Comparison of ENCODE assay signal across 8 cellular contexts in the genomic region with DNA sequence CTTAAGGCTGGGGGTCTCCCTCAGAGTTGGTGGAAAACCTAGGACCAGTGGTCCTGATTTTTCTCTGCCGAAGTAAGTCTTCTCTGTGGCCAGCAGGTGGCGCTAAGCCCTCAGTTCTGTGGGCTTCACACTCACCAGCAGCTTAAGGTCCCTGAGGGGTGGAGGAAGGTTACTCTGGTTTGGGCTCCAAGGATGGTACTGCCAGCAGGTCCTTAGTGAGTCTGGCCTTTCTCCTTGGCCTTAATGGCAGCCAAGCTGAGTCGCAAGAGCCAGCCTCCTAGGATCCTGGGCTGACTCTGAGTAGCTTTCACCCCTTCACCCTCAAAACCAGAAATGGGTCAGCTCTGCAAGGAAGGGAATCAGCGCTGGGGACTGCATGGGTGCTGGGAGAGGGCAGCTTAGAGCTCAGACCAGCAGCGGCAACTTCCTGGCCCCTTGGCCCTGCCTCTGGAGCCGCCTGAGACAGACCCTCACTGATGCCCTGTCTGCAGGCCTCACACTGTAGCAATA. TPM values are rescaled to one million over a fixed set of nuclear protein-coding genes. Genes with fewer than 3 reads are reported as not detected.
DNase-seq lines count a peak whose midpoint lies in the region; ATAC-seq and TF ChIP-seq lines count a peak whose summit lies in the region.

No MANE protein-coding gene starts in this region.

- CTCF ChIA-PET in GM10248 (lab: Yijun Ruan, JAX), result interaction anchor here (0.8 to 14.8 kb wide), 42 partner anchors 9 to 606 kb away, joined by 3 to 220 read pairs (median 5); partner anchors contain the start of gene ABCC8

- peak; percentile 60 for DNase-seq in GM10248 (ENCODE audit: extremely low spot score)
- DNase-seq in NCI-H510A (lab: John Stamatoyannopoulos, UW), result peak; percentile 64
- peak; percentile 76 for DNase-seq in activated CD4-positive, alpha-beta T cell treated with anti-CD3 and anti-CD28 coated beads, Interleukin-2, amount 50 U/mL, for 1 hour
- DNase-seq in dermis blood vessel endothelial cell, result peak; percentile 93
- DNase-seq in lung (ENCODE audit: low spot score), result peak; percentile 76
- peak; percentile 53 for DNase-seq in stimulated activated CD8-positive, alpha-beta memory T cell treated with anti-CD3 and anti-CD28 coated beads, Interleukin-12 subunit alpha, Interleukin-12 subunit beta, amount 100 ng/mL, for 4 hours (ENCODE audit: low read depth)

- no peak overlapping the region for H3K4me3 ChIP-seq in lung

- ATAC-seq in HG03103 (IDR thresholded peaks at IDR 0.05; ENCODE audit: low read depth, unreplicated experiment) (peak; percentile 44), lung (ENCODE audit: insufficient read depth, low FRiP score) (no peak), HG03521 (IDR thresholded peaks at IDR 0.05; ENCODE audit: unreplicated experiment) (no peak)

- peaks cover 0 to 3% of the 10 kb centered on the region in 2 donors for H3K36me3 ChIP-seq in lung (ENCODE audit: control insufficient read depth in 2 of 2, insufficient read depth in 2 of 2, low read length in 2 of 2)

- no peaks in the 10 kb centered on the region for H3K9me3 ChIP-seq in lung (ENCODE audit: control insufficient read depth in 2 of 2, insufficient read depth in 1 of 2, low read length in 1 of 2)

- no peak overlapping the region for H3K27ac ChIP-seq in lung (ENCODE audit: low read depth in 1 of 2, low read length in 1 of 2)

- peaks cover 0 to 12% of the 10 kb centered on the region in 2 donors for H3K4me1 ChIP-seq in lung (ENCODE audit: control insufficient read depth in 2 of 2, insufficient read depth in 2 of 2, low read length in 2 of 2)

- H3K27me3 ChIP-seq in lung (ENCODE audit: control insufficient read depth, insufficient read depth), result no peaks in the 10 kb centered on the region

- TF ChIP-seq CTCF in GM10248 (IDR thresholded peaks at IDR 0.05; ENCODE audit: control extremely low read depth, extremely low read depth, low read depth, missing control alignments) (peak; percentile 92), lung (IDR thresholded peaks at IDR 0.05; ENCODE audit: control extremely low read depth, extremely low read depth) (peak; percentile 85)

- 49 to 55% methylated on average over 6 of the region's 6 CpGs for WGBS in lung, 2 donors

- POLR2A ChIA-PET in GM10248 (lab: Yijun Ruan, JAX), result no interaction called here

RNA-seq across cellular contexts. Expression of gene KCNJ11, which starts 4.4 kb away (rescaled TPM):
- 0.65 and 3.6 TPM in 2 replicates for total RNA-seq in dermis blood vessel endothelial cell
- 1 to 10 TPM; 2.3 to 4.5 TPM for total RNA-seq in lung
- 1 to 10 TPM; 2.5 to 3.1 TPM for polyA plus RNA-seq in lung

RNA-seq across cellular contexts. Expression of gene NCR3LG1, which starts 32.5 kb away (rescaled TPM):
- total RNA-seq in dermis blood vessel endothelial cell (0.85 and 2.7 TPM in 2 replicates), lung (1 to 10 TPM; 1.3 to 5.8 TPM)
- 1 to 10 TPM in 1 of 2 donors, under 1 TPM in 1; 0.94 to 3.0 TPM for polyA plus RNA-seq in lung
